In the genomic region with DNA sequence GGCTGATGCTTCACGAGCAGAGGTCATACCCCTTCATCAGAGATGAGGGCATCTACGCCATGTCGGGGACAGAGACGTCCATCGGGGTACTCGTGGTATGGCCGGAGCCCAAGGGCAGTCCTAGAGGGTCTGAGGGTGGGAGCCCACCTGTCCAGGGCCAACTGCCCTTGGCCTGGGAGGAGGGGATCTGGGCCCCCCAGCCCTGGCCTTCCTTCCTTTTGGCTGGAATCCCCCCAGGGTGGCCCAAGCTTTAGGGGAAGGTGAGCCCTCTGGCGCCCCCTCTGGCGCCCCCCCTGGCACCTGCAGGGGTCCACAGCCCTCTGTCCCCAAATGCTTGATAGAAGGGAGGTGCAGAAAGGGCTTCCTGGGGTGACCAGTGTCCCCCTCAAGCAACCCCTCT, we compare ENCODE assay signal across 1 cellular context.
TF ChIP-seq lines count a peak whose summit lies in the region.

No MANE protein-coding gene starts in this region.

TF ChIP-seq in SK-N-SH, 30 proteins besides CTCF, POLR2A, EP300 and RAD21:
- no peak for TF ChIP-seq TEAD4 (IDR thresholded peaks at IDR 0.05; ENCODE audit: borderline replicate concordance, insufficient read depth)
- no peak for TF ChIP-seq FOXJ3 (CRISPR knock-in tag; IDR thresholded peaks at IDR 0.05)
- no peak for TF ChIP-seq GATA2 (CRISPR knock-in tag; IDR thresholded peaks at IDR 0.05)
- no peak for TF ChIP-seq GABPA (IDR thresholded peaks at IDR 0.05; ENCODE audit: low read depth)
